In genomic region chr14:64973026-64973442, GRCh38 we compare ENCODE assay signal across 11 cellular contexts. TPM values are rescaled to one million over a fixed set of nuclear protein-coding genes. Genes with fewer than 3 reads are reported as not detected.
DNase-seq lines count a peak whose midpoint lies in the region; ATAC-seq and TF ChIP-seq lines count a peak whose summit lies in the region.
"Had no signal": no experiment of that assay in that cellular context is flagged by ENCODE, and none has a peak within 500 bp of the region (broad histone marks: within the 10 kb centered on the region; RNA-seq: fewer than 3 reads in every experiment).

No MANE protein-coding gene starts in this region.

- H3K4me1 Mint-ChIP-seq in neural progenitor cell, result peaks cover 20% of the 10 kb centered on the region

- H3K9me3 ChIP-seq in Karpas-422 (ENCODE audit: low read length) (no peaks in the 10 kb centered on the region), colonic mucosa (no peaks in the 10 kb centered on the region), neural progenitor cell (ENCODE audit: low read depth) (no peaks in the 10 kb centered on the region)
- H3K9me3 ChIP-seq: tibial nerve had no signal

- intact Hi-C loops in colonic mucosa (cut with DNase I), result no loop called here

- H3K9ac ChIP-seq in Karpas-422 (ENCODE audit: low read length), result no peak overlapping the region
- no peak overlapping the region for H3K9ac ChIP-seq in colonic mucosa (ENCODE audit: low read depth in 2 of 2, low read length in 2 of 2)
- no peak overlapping the region for H3K9ac ChIP-seq in neural progenitor cell

- H3K36me3 ChIP-seq in Karpas-422 (ENCODE audit: insufficient read depth, low read length) (no peaks in the 10 kb centered on the region), colonic mucosa (no peaks in the 10 kb centered on the region), neural progenitor cell (no peaks in the 10 kb centered on the region)
- H3K36me3 ChIP-seq: tibial nerve had no signal

- H3K4me3 Mint-ChIP-seq in neural progenitor cell, result peak overlapping the region; percentile 87

- H3K27me3 ChIP-seq in Karpas-422 (ENCODE audit: low read length) (no peaks in the 10 kb centered on the region), colonic mucosa (no peaks in the 10 kb centered on the region), neural progenitor cell (peaks cover 32% of the 10 kb centered on the region)

- no peak overlapping the region for H3K27ac Mint-ChIP-seq in neural progenitor cell

- H3K4me3 ChIP-seq in Karpas-422 (ENCODE audit: low read length) (no peak overlapping the region), colonic mucosa (no peak overlapping the region), neural progenitor cell (no peak overlapping the region)

- H3K27ac ChIP-seq in Karpas-422 (ENCODE audit: low read length) (no peak overlapping the region), colonic mucosa (no peak overlapping the region), neural progenitor cell (no peak overlapping the region)

- H3K27me3 Mint-ChIP-seq in neural progenitor cell (ENCODE audit: insufficient read depth, low read depth), result peaks cover 2% of the 10 kb centered on the region

- H3K4me1 ChIP-seq in Karpas-422 (ENCODE audit: low read length) (peaks cover 25% of the 10 kb centered on the region), colonic mucosa (no peaks in the 10 kb centered on the region), neural progenitor cell (peaks cover 38% of the 10 kb centered on the region)

- TF ChIP-seq CTCF in colonic mucosa (IDR thresholded peaks at IDR 0.05), result no peak
- TF ChIP-seq CTCF in neural progenitor cell (IDR thresholded peaks at IDR 0.05), result no peak

- H4K20me1 ChIP-seq in Karpas-422 (ENCODE audit: insufficient read depth, low read depth, low read length) (peaks cover 32% of the 10 kb centered on the region; the same call in 1 of the 2 replicates), neural progenitor cell (ENCODE audit: low read depth) (peaks cover 10% of the 10 kb centered on the region)

- no peaks in the 10 kb centered on the region for H3K36me3 Mint-ChIP-seq in neural progenitor cell

- DNase-seq in NCI-H748 (lab: John Stamatoyannopoulos, UW; ENCODE audit: unreplicated experiment), result peak; percentile 25
- DNase-seq in NCI-H748 treated with DMSO at 0.1 percent for 48 hours (lab: John Stamatoyannopoulos, UW), result no peak
- DNase-seq in Karpas-422, result no peak
- DNase-seq in colonic mucosa, result peak; percentile 30
- DNase-seq in neural progenitor cell (ENCODE audit: low spot score), result no peak
- no peak for DNase-seq in NCI-H2227 treated with DMSO at 0.1 percent for 48 hours (lab: John Stamatoyannopoulos, UW)
- no peak for DNase-seq in NOMO-1 treated with DMSO at 0.1 percent for 48 hours (lab: John Stamatoyannopoulos, UW; ENCODE audit: unreplicated experiment)
- DNase-seq: foreskin fibroblast had no signal

- no peaks in the 10 kb centered on the region for H3K9me3 Mint-ChIP-seq in neural progenitor cell

- ATAC-seq in GM18870 (IDR thresholded peaks at IDR 0.05; ENCODE audit: unreplicated experiment), result no peak

- H3K4me2 ChIP-seq in Karpas-422 (ENCODE audit: low read depth, low read length, poor library complexity, severe bottlenecking), result peak overlapping the region; percentile 70
- H3K4me2 ChIP-seq in neural progenitor cell, result peak overlapping the region; percentile 95

- no peaks in the 10 kb centered on the region for H3K9me2 ChIP-seq in Karpas-422 (replicated peaks; ENCODE audit: insufficient read depth, low read length)

- H2AFZ ChIP-seq in Karpas-422 (ENCODE audit: low read length) (no peak overlapping the region), neural progenitor cell (replicated peaks) (no peak overlapping the region)

- H3K79me2 ChIP-seq in Karpas-422 (ENCODE audit: low read length) (no peaks in the 10 kb centered on the region), neural progenitor cell (ENCODE audit: low read depth) (no peaks in the 10 kb centered on the region)

- peaks cover 26% of the 10 kb centered on the region for H3F3A ChIP-seq in neural progenitor cell (ENCODE audit: low read depth)

RNA-seq across cellular contexts. Expression of gene RAB15, which starts 0.9 kb away (rescaled TPM):
- 0.83 and 1.2 TPM in 2 replicates for total RNA-seq in Karpas-422 (2014; rRNA removed; shearing (Covaris generic); ENCODE audit: low replicate concordance)
- 10 to 100 TPM; 33.3 to 43.8 TPM for total RNA-seq in colonic mucosa
- total RNA-seq in neural progenitor cell (ENCODE audit: low replicate concordance), result 12.2 and 19.0 TPM in 2 replicates

RNA-seq across cellular contexts. Expression of gene FNTB, which starts 13.7 kb away (rescaled TPM):
- total RNA-seq in Karpas-422 (2014; rRNA removed; shearing (Covaris generic); ENCODE audit: low replicate concordance), result 15.2 and 16.0 TPM in 2 replicates
- total RNA-seq in colonic mucosa (10 to 100 TPM; 12.1 to 20.7 TPM), neural progenitor cell (ENCODE audit: low replicate concordance) (8.0 and 20.8 TPM in 2 replicates)

RNA-seq across cellular contexts. Expression of gene GPX2, which starts 30.5 kb away (rescaled TPM):
- total RNA-seq in Karpas-422 (2014; rRNA removed; shearing (Covaris generic); ENCODE audit: low replicate concordance), result not detected in 2 replicates
- total RNA-seq in colonic mucosa, result 100 to 1,000 TPM; 489 to 682 TPM
- total RNA-seq in neural progenitor cell (ENCODE audit: low replicate concordance), result not detected in 2 replicates
- total RNA-seq: A172, tibial nerve had no signal

RNA-seq across cellular contexts. Expression of gene CHURC1, which starts 58.8 kb away (rescaled TPM):
- 84.9 and 136 TPM in 2 replicates for total RNA-seq in Karpas-422 (2014; rRNA removed; shearing (Covaris generic); ENCODE audit: low replicate concordance)
- total RNA-seq in colonic mucosa, result 10 to 100 TPM; 46.5 to 57.7 TPM
- 24.3 and 59.8 TPM in 2 replicates for total RNA-seq in neural progenitor cell (ENCODE audit: low replicate concordance)

Comparison
In these comparisons a context has a peak if more than half of its experiments do, and no peak if none do; other contexts are left out.
1. DNase-seq: peak in NCI-H748 (single experiment) and colonic mucosa (single experiment); none in NCI-H748 treated with DMSO at 0.1 percent for 48 hours (single experiment), Karpas-422 (single experiment), neural progenitor cell (single experiment), NCI-H2227 treated with DMSO at 0.1 percent for 48 hours (single experiment) and NOMO-1 treated with DMSO at 0.1 percent for 48 hours (single experiment).
2. RNA of gene GPX2, which starts 30.5 kb away (total RNA-seq): 489 to 682 TPM in colonic mucosa; not detected in Karpas-422 and not detected in neural progenitor cell; every median in the first group is over 100 times any median in the second.